ENCODE assay signal across 1 cellular context in genomic region chr9:34989946-34990635, GRCh38.
TF ChIP-seq lines count a peak whose summit lies in the region.

No MANE protein-coding gene starts in this region.

TF ChIP-seq in H1, 55 proteins besides CTCF, POLR2A, EP300 and RAD21:
- TF ChIP-seq CHD1 (IDR thresholded peaks at IDR 0.05; ENCODE audit: low read depth, low read length) (no peak), ZNF274 (IDR thresholded peaks at IDR 0.05; ENCODE audit: borderline replicate concordance, extremely low read depth, low read length) (no peak), POLR2AphosphoS5 (IDR thresholded peaks at IDR 0.05; ENCODE audit: low read depth, low read length) (peak; percentile 84), HDAC2 (IDR thresholded peaks at IDR 0.05; ENCODE audit: borderline replicate concordance in 1 of 2, low read depth in 2 of 2, low read length in 2 of 2) (peak in 1 of 2 experiments; percentile 76; a peak in 1 of 4 replicates), FOSL1 (IDR thresholded peaks at IDR 0.05; ENCODE audit: insufficient read depth, low read depth, low read length) (no peak), POU5F1 (IDR thresholded peaks at IDR 0.05; ENCODE audit: low read depth, low read length) (no peak), SIRT6 (IDR thresholded peaks at IDR 0.05; ENCODE audit: low read length) (no peak), SIN3A (conservative IDR thresholded peaks at IDR 0.05 in 1 of 2, IDR thresholded peaks at IDR 0.05 in 1 of 2; ENCODE audit: low read depth in 1 of 2, low read length in 2 of 2) (peak in 1 of 2 experiments; percentile 10; a peak in 1 of 4 replicates), ASH2L (IDR thresholded peaks at IDR 0.05; ENCODE audit: low read length) (no peak), CREB1 (IDR thresholded peaks at IDR 0.05) (peak; percentile 5; the same call in 1 of the 2 replicates), SAP30 (IDR thresholded peaks at IDR 0.05; ENCODE audit: insufficient read depth, insufficient replicate concordance, low read length) (peak; percentile 59), PHF8 (conservative IDR thresholded peaks at IDR 0.05; ENCODE audit: low read depth, low read length) (0 out of 2 replicates have a peak, but pooled peaks have one; percentile 1), MAX (IDR thresholded peaks at IDR 0.05) (peak; percentile 73), TBP (IDR thresholded peaks at IDR 0.05; ENCODE audit: low read depth, low read length) (peak; percentile 45; the same call in 1 of the 2 replicates), KDM4A (IDR thresholded peaks at IDR 0.05; ENCODE audit: low read depth, low read length, severe bottlenecking) (no peak)
